Comparison of ENCODE assay signal across 8 cellular contexts in genomic region chr5:122195784-122196394, GRCh38.
DNase-seq lines count a peak whose midpoint lies in the region; ATAC-seq and TF ChIP-seq lines count a peak whose summit lies in the region.

No MANE protein-coding gene starts in this region.

- H3K27ac Mint-ChIP-seq in natural killer cell treated with Interleukin-12 subunit alpha and Interleukin-12 subunit beta and Interleukin-15 and Interleukin-18, amount 100 ng/mL, for 72 hours, result no peak overlapping the region

- H3K4me3 ChIP-seq in HEK293 (ENCODE audit: low read depth, low read length), result no peak overlapping the region
- H3K4me3 ChIP-seq in cardiac fibroblast (replicated peaks in 1 of 2; ENCODE audit: low read depth in 2 of 2, low read length in 2 of 2), result no peak overlapping the region
- H3K4me3 ChIP-seq in lower lobe of right lung, result no peak overlapping the region

- DNase-seq in Ammon's horn (ENCODE audit: low spot score) (peak; percentile 77), NCI-H774 (lab: John Stamatoyannopoulos, UW) (peak; percentile 35), cardiac fibroblast (ENCODE audit: low read depth in 2 of 2) (peak; percentile 71 to 78), lower lobe of right lung (no peak), 8988T (no peak)
- DNase-seq in natural killer cell treated with Interleukin-12 subunit alpha and Interleukin-12 subunit beta and Interleukin-15 and Interleukin-18, amount 100 ng/mL, for 72 hours (ENCODE audit: low spot score), result no peak

- CTCF ChIA-PET in HEK293 (lab: Yijun Ruan, JAX), result interaction anchor here (0.6 to 7.4 kb wide), 42 partner anchors 9 to 1993 kb away, joined by 3 to 80 read pairs (median 4); no protein-coding TSS in a partner anchor

- ATAC-seq in lower lobe of right lung (peak; percentile 56 to 74), HG03139 (IDR thresholded peaks at IDR 0.05; ENCODE audit: unreplicated experiment) (no peak)
- no peak for ATAC-seq in natural killer cell treated with Interleukin-12 subunit alpha and Interleukin-12 subunit beta and Interleukin-15 and Interleukin-18, amount 100 ng/mL, for 72 hours

- peaks cover 4% of the 10 kb centered on the region; the same call in 1 of the 2 replicates for H3K4me1 ChIP-seq in HEK293 (ENCODE audit: control insufficient read depth, insufficient read depth, low read length)
- H3K4me1 ChIP-seq in lower lobe of right lung, result no peaks in the 10 kb centered on the region

- TF ChIP-seq CTCF in HEK293 (tag by site-specific recombination; IDR thresholded peaks at IDR 0.05) (peak; percentile 51), cardiac fibroblast (IDR thresholded peaks at IDR 0.05; ENCODE audit: low read depth, low read length) (peak; percentile 67), lower lobe of right lung (IDR thresholded peaks at IDR 0.05) (peak; percentile 61)

- H3K36me3 Mint-ChIP-seq in natural killer cell treated with Interleukin-12 subunit alpha and Interleukin-12 subunit beta and Interleukin-15 and Interleukin-18, amount 100 ng/mL, for 72 hours, result no peaks in the 10 kb centered on the region

- no peak overlapping the region for H3K4me3 Mint-ChIP-seq in natural killer cell treated with Interleukin-12 subunit alpha and Interleukin-12 subunit beta and Interleukin-15 and Interleukin-18, amount 100 ng/mL, for 72 hours

- intact Hi-C loops in lower lobe of right lung (cut with DNase I), result loop anchor here (10.0 kb wide), 1 partner anchor 219 kb away; no protein-coding TSS in a partner anchor

- no peaks in the 10 kb centered on the region for H3K27me3 Mint-ChIP-seq in natural killer cell treated with Interleukin-12 subunit alpha and Interleukin-12 subunit beta and Interleukin-15 and Interleukin-18, amount 100 ng/mL, for 72 hours

- no peaks in the 10 kb centered on the region for H3K27me3 ChIP-seq in lower lobe of right lung (ENCODE audit: low read depth)

- H3K27ac ChIP-seq in HEK293 (ENCODE audit: extremely low read depth, low read depth, low read length) (no peak overlapping the region), lower lobe of right lung (no peak overlapping the region)

- POLR2A ChIA-PET in HEK293 (lab: Yijun Ruan, JAX), result no interaction called here

- no peaks in the 10 kb centered on the region for H3K9me3 Mint-ChIP-seq in natural killer cell treated with Interleukin-12 subunit alpha and Interleukin-12 subunit beta and Interleukin-15 and Interleukin-18, amount 100 ng/mL, for 72 hours

- H3K9me3 ChIP-seq in HEK293 (ENCODE audit: control insufficient read depth, insufficient read depth, low read depth, low read length), result no peaks in the 10 kb centered on the region
- H3K9me3 ChIP-seq in lower lobe of right lung, result no peaks in the 10 kb centered on the region

- H3K4me1 Mint-ChIP-seq in natural killer cell treated with Interleukin-12 subunit alpha and Interleukin-12 subunit beta and Interleukin-15 and Interleukin-18, amount 100 ng/mL, for 72 hours (ENCODE audit: low read depth in 2 of 2), result no peaks in the 10 kb centered on the region

- H3K36me3 ChIP-seq in HEK293 (ENCODE audit: control insufficient read depth in 2 of 2, insufficient read depth in 1 of 2, low read length in 2 of 2) (no peaks in the 10 kb centered on the region), lower lobe of right lung (no peaks in the 10 kb centered on the region)

TF ChIP-seq in HEK293, 187 proteins besides CTCF, POLR2A, EP300 and RAD21:
- no peak for TF ChIP-seq ZNF362 (tag by site-specific recombination; IDR thresholded peaks at IDR 0.05)
- TF ChIP-seq ZNF654 (tag by site-specific recombination; IDR thresholded peaks at IDR 0.05; ENCODE audit: low read depth), result peak; percentile 89
- TF ChIP-seq GLI2 (tag by site-specific recombination; IDR thresholded peaks at IDR 0.05; ENCODE audit: borderline replicate concordance, low read depth), result no peak
- no peak for TF ChIP-seq ZNF645 (tag by site-specific recombination; IDR thresholded peaks at IDR 0.05)
- TF ChIP-seq PRDM1 (tag by site-specific recombination; IDR thresholded peaks at IDR 0.05), result no peak
- no peak for TF ChIP-seq KLF1 (tag by site-specific recombination; IDR thresholded peaks at IDR 0.05)
- TF ChIP-seq ZFP69B (tag by site-specific recombination; IDR thresholded peaks at IDR 0.05), result no peak
- no peak for TF ChIP-seq ZFP37 (tag by site-specific recombination; IDR thresholded peaks at IDR 0.05)

Comparison
In these comparisons a context has a peak if more than half of its experiments do, and no peak if none do; other contexts are left out.
1. DNase-seq: peak in Ammon's horn (single experiment), NCI-H774 (single experiment) and cardiac fibroblast (2 of 2); none in lower lobe of right lung (single experiment), natural killer cell treated with Interleukin-12 subunit alpha and Interleukin-12 subunit beta and Interleukin-15 and Interleukin-18, amount 100 ng/mL, for 72 hours (single experiment) and 8988T (single experiment).
2. ATAC-seq: peak in lower lobe of right lung (2 of 2); none in natural killer cell treated with Interleukin-12 subunit alpha and Interleukin-12 subunit beta and Interleukin-15 and Interleukin-18, amount 100 ng/mL, for 72 hours (0 of 2) and HG03139 (single experiment).
3. Peak in every context shown above with its lines, with median percentiles within 50 percentile points of each other: CTCF ChIP-seq.